In the genomic region with DNA sequence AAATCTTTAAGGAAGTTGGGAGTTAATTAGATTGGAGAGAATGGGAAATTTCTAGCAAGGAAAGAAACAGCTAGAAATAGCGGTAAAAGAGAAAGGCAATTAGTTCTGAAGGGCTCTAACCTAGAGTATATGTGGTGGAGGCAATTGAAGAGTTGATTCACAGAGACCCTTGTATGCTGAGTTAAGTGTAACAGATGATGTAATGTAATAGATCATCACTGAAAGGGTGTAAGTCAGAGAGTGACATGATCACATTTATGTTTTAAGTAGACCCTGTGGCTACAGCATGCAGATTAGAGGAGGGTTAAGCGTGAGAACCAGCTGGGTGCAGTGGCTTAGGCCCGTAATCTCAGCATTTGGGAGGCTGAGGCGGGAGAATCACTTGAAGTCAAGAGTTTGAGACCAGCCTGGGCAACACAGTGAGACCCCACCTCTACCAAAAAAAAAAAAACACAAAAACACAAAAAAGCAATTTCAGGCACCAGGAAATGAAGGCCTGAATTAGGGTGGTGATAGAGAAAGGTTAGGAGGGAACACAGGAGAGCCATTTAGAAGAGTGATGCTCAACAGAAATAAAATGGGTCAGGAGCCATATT, we compare ENCODE assay signal across 1 cellular context.
TF ChIP-seq lines count a peak whose summit lies in the region.

No MANE protein-coding gene starts in this region.

TF ChIP-seq in IMR-90, 13 proteins besides CTCF, POLR2A, EP300 and RAD21:
- TF ChIP-seq MAFK (IDR thresholded peaks at IDR 0.05; ENCODE audit: low read depth, low read length), result no peak
- no peak for TF ChIP-seq BHLHE40 (IDR thresholded peaks at IDR 0.05; ENCODE audit: low read depth, low read length)
- TF ChIP-seq NFE2L2 (IDR thresholded peaks at IDR 0.05; ENCODE audit: low read depth, low read length), result no peak
- TF ChIP-seq, protein P1, sequence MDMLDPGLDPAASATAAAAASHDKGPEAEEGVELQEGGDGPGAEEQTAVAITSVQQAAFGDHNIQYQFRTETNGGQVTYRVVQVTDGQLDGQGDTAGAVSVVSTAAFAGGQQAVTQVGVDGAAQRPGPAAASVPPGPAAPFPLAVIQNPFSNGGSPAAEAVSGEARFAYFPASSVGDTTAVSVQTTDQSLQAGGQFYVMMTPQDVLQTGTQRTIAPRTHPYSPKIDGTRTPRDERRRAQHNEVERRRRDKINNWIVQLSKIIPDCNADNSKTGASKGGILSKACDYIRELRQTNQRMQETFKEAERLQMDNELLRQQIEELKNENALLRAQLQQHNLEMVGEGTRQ (IDR thresholded peaks at IDR 0.05; ENCODE audit: low read depth, low read length), result no peak
- TF ChIP-seq FOS (IDR thresholded peaks at IDR 0.05; ENCODE audit: low read depth, low read length), result no peak
- TF ChIP-seq RCOR1 (IDR thresholded peaks at IDR 0.05; ENCODE audit: insufficient replicate concordance, low read length), result no peak
- TF ChIP-seq SMC3 (IDR thresholded peaks at IDR 0.05; ENCODE audit: low read depth, low read length), result no peak
- TF ChIP-seq MAZ (IDR thresholded peaks at IDR 0.05; ENCODE audit: borderline replicate concordance, low read depth, low read length), result no peak
